In the genomic region with DNA sequence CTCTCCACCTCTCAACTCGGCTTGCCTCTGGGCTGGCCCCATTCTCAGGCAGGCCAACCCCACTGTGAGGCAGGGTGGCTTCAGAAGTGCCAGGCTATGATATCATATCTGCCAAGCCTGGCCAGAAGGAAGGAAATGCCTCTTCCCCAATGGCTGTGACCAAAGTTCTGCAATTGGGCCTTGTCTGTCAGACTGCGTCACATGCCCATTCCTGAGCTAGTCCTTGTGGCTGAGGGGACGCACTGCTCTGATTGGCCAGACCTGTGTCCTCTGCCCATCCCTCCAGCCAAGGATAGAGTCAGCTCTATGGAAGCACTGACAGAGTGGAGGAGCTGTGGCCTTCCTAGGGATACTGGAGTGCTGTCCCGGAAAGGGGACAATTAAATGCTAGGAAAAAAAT, we compare ENCODE assay signal across 1 cellular context.
TF ChIP-seq lines count a peak whose summit lies in the region.

No MANE protein-coding gene starts in this region.

TF ChIP-seq in H1, 55 proteins besides CTCF, POLR2A, EP300 and RAD21 (continued from another document):
- TF ChIP-seq YY1 (IDR thresholded peaks at IDR 0.05; ENCODE audit: low read depth, low read length) = no peak
